ENCODE assay signal across 26 cellular contexts in the genomic region with DNA sequence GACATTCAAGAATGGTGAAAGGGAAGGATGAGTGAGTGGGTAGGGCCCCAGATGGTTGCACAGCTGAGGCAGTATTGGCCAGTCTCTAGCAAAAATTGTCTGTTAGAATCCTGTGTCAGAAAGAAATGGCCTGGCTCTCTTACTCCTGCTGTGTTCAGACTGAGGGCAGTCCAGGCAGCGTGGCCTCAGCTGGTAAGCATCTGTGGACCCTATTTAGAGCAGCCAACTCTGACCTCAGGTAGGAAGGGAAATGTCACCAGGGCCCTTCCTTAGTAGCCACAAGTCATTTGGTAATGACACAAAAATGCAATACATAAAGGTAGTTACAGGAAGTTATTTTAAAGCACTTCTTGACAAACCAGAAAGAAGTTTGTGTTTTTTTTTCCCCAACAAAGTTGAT.
"Had no signal": no experiment of that assay in that cellular context is flagged by ENCODE, and none has a peak within 500 bp of the region (broad histone marks: within the 10 kb centered on the region; RNA-seq: fewer than 3 reads in every experiment).

No MANE protein-coding gene starts in this region.

- H3K27me3 ChIP-seq: foreskin keratinocyte, hepatocyte, left lung, neutrophil, right lobe of liver, testis, uterus had no signal

- DNase-seq: activated CD4-positive, alpha-beta T cell treated with anti-CD3 and anti-CD28 coated beads for 4 hours; activated CD4-positive, alpha-beta T cell treated with anti-CD3 and anti-CD28 coated beads, Interleukin-2, amount 50 U/mL, for 48 hours; activated CD4-positive, CD25-positive, alpha-beta regulatory T cell; activated CD8-positive, alpha-beta memory T cell treated with anti-CD3 and anti-CD28 coated beads, Interleukin-2, amount 50 U/mL, for 48 hours; activated naive CD4-positive, alpha-beta T cell treated with anti-CD3 and anti-CD28 coated beads for 36 hours; activated naive CD8-positive, alpha-beta T cell treated with anti-CD3 and anti-CD28 coated beads, Interleukin-2, amount 10 ng/mL, durations not matched to agents 7 days and 5 days; activated T-cell treated with anti-CD3 and anti-CD28 coated beads, Interleukin-2, amount 50 U/mL, for 48 hours; amygdala; cerebellar nuclear complex; erythroblast; foreskin keratinocyte; kidney glomerular epithelial cell; left lung; naive thymus-derived CD4-positive, alpha-beta T cell; right lobe of liver; stimulated activated CD4-positive, alpha-beta T cell treated with anti-CD3 and anti-CD28 coated beads, Interleukin-1b, Interleukin-23, amount 100 ng/mL, for 48 hours; T-helper 1 cell; testis; trophoblast cell; uterus had no signal

- H3K36me3 ChIP-seq: left lung, neutrophil, right lobe of liver, uterus had no signal

- H3K4me2 ChIP-seq: hepatocyte had no signal

- H3K79me2 ChIP-seq: hepatocyte had no signal

- ATAC-seq: foreskin keratinocyte; left lung; naive thymus-derived CD4-positive, alpha-beta T cell; right lobe of liver; stimulated activated effector memory CD8-positive, alpha-beta T cell treated with anti-CD3 and anti-CD28 coated beads, Interleukin-12 subunit alpha, Interleukin-12 subunit beta, amount 100 ng/mL, for 72 hours had no signal

- H3K4me3 ChIP-seq: coronary artery, hepatocyte, left lung, lung, right lobe of liver, skin epidermis, testis, uterus had no signal

- H3K9me3 ChIP-seq: neutrophil, right lobe of liver, testis, uterus had no signal

- H2AFZ ChIP-seq: hepatocyte had no signal

- H3K27ac ChIP-seq: coronary artery, foreskin keratinocyte, hepatocyte, left lung, neutrophil, right lobe of liver, skin epidermis, testis, uterus had no signal

- H3K4me1 ChIP-seq: foreskin keratinocyte, left lung, right lobe of liver, testis, uterus had no signal
